ENCODE assay signal across 7 cellular contexts in genomic region chr5:159915913-159916840, GRCh38. TPM values are rescaled to one million over a fixed set of nuclear protein-coding genes. Genes with fewer than 3 reads are reported as not detected.
DNase-seq lines count a peak whose midpoint lies in the region; ATAC-seq, FAIRE-seq and TF ChIP-seq lines count a peak whose summit lies in the region.

TSS of gene ADRA1B (plus strand) at chr5:159916482. CDS start at chr5:159916906, 424 bp downstream.

- no peaks in the 10 kb centered on the region for H3K4me1 Mint-ChIP-seq in T-helper 2 cell treated with Interferon-gamma antibody and Interleukin-4, amounts not matched to agents 5 μg/mL and 100 μg/mL, for 36 hours (ENCODE audit: low read depth)

- H3K4me3 ChIP-seq in brain microvascular endothelial cell (ENCODE audit: low read depth, low read length) (peak within 1 kb of the TSS; percentile 51), spleen (peak within 1 kb of the TSS; percentile 7 to 68 (median 30))

- in situ Hi-C loops in brain microvascular endothelial cell (cut with HindIII; ENCODE audit: low pct_ligation_motif_present, low sequenced_read_pairs): no loop called here

- H3K9me3 ChIP-seq in spleen: no peaks in the 10 kb centered on the region

- no peaks in the 10 kb centered on the region for H3K36me3 ChIP-seq in brain microvascular endothelial cell (replicated peaks)
- H3K36me3 ChIP-seq in spleen: no peaks in the 10 kb centered on the region

- H3K27me3 Mint-ChIP-seq in T-helper 2 cell treated with Interferon-gamma antibody and Interleukin-4, amounts not matched to agents 5 μg/mL and 100 μg/mL, for 36 hours (ENCODE audit: low read depth): peaks cover 47% of the 10 kb centered on the region

- H3K4me1 ChIP-seq in spleen: peaks cover 0 to 40% (median 13%) of the 10 kb centered on the region in 6 donors

- intact Hi-C loops in spleen (cut with DNase I; ENCODE audit: low total_unique reads): loop anchor here (10.0 kb wide), 1 partner anchor 471 kb away; no protein-coding TSS in a partner anchor

- DNase-seq in GM12891 (ENCODE audit: insufficient read length, low spot score): peak; percentile 80
- peak; percentile 26 for DNase-seq in T-helper 2 cell treated with Interferon-gamma antibody and Interleukin-4, amounts not matched to agents 5 μg/mL and 100 μg/mL, for 36 hours (ENCODE audit: low spot score)
- peak; percentile 40 for DNase-seq in brain microvascular endothelial cell
- DNase-seq in iPS-NIHi7 (ENCODE audit: extremely low spot score): peak; percentile 91
- DNase-seq in spleen: peak; percentile 89

- H3K27me3 ChIP-seq in brain microvascular endothelial cell (replicated peaks): no peaks in the 10 kb centered on the region
- H3K27me3 ChIP-seq in spleen (replicated peaks in 1 of 7): peaks cover 0 to 61% (median 21%) of the 10 kb centered on the region in 7 donors

- no peak within 1 kb of the TSS for H3K27ac Mint-ChIP-seq in T-helper 2 cell treated with Interferon-gamma antibody and Interleukin-4, amounts not matched to agents 5 μg/mL and 100 μg/mL, for 36 hours

- no peaks in the 10 kb centered on the region for H3K36me3 Mint-ChIP-seq in T-helper 2 cell treated with Interferon-gamma antibody and Interleukin-4, amounts not matched to agents 5 μg/mL and 100 μg/mL, for 36 hours (ENCODE audit: low read depth)

- ATAC-seq in HG03565 (IDR thresholded peaks at IDR 0.05; ENCODE audit: unreplicated experiment): peak; percentile 41
- no peak for ATAC-seq in GM21423 (IDR thresholded peaks at IDR 0.05; ENCODE audit: unreplicated experiment)

- WGBS in spleen, 5 donors: 2 to 6% (median 2%) methylated on average over 28 to 81 of the region's 81 CpGs

- no peak for TF ChIP-seq POLR2A in GM12891 (IDR thresholded peaks at IDR 0.05; ENCODE audit: low read depth, low read length)
- TF ChIP-seq POLR2A in spleen (IDR thresholded peaks at IDR 0.05): no peak

- H3K27ac ChIP-seq in brain microvascular endothelial cell (no peak within 1 kb of the TSS), spleen (peak within 1 kb of the TSS in 7 of 8 donors; percentile 49 to 83 (median 79))

- TF ChIP-seq CTCF in brain microvascular endothelial cell (IDR thresholded peaks at IDR 0.05; ENCODE audit: low read depth, low read length, missing control alignments): peak; percentile 62
- peak in 9 of 11 experiments; percentile 23 to 72 (median 58) for TF ChIP-seq CTCF in spleen (IDR thresholded peaks at IDR 0.05 in 8 of 11, conservative IDR thresholded peaks at IDR 0.05 in 3 of 11)

- peak; percentile 20 for FAIRE-seq in GM12891 (lab: Jason Lieb, UNC)

- H3K4me3 Mint-ChIP-seq in T-helper 2 cell treated with Interferon-gamma antibody and Interleukin-4, amounts not matched to agents 5 μg/mL and 100 μg/mL, for 36 hours: peak within 1 kb of the TSS; percentile 44

- no peaks in the 10 kb centered on the region for H3K9me3 Mint-ChIP-seq in T-helper 2 cell treated with Interferon-gamma antibody and Interleukin-4, amounts not matched to agents 5 μg/mL and 100 μg/mL, for 36 hours

TF ChIP-seq in GM12891, 5 proteins besides CTCF, POLR2A, EP300 and RAD21:
- TF ChIP-seq SPI1 (IDR thresholded peaks at IDR 0.05; ENCODE audit: low read depth, low read length): no peak
- no peak for TF ChIP-seq PAX5 (IDR thresholded peaks at IDR 0.05; ENCODE audit: insufficient read depth, low read length, severe bottlenecking)
- no peak for TF ChIP-seq POLR2AphosphoS5 (IDR thresholded peaks at IDR 0.05; ENCODE audit: low read depth, low read length)
- no peak for TF ChIP-seq POU2F2 (IDR thresholded peaks at IDR 0.05; ENCODE audit: low read depth, low read length)
- TF ChIP-seq TAF1 (IDR thresholded peaks at IDR 0.05; ENCODE audit: low read depth, low read length): no peak

RNA-seq across cellular contexts. Expression of gene ADRA1B, which starts in this region (rescaled TPM):
- not detected for polyA plus RNA-seq in GM12891 (2012; ENCODE audit: low read depth, missing spikeins)
- 10 to 100 TPM in 5 of 7 donors, 1 to 10 TPM in 2; 6.9 to 39.6 (median 13.8) TPM for total RNA-seq in spleen
- polyA plus RNA-seq in spleen: 1 to 10 TPM in 2 of 3 donors, under 1 TPM in 1; 0.65 to 4.3 (median 1.3) TPM

Comparison
In these comparisons a context has a peak if more than half of its experiments do, and no peak if none do; other contexts are left out.
1. DNase-seq: peak in every context shown above with its lines; median percentile 91 in iPS-NIHi7; 89 in spleen; 80 in GM12891; 40 in brain microvascular endothelial cell; 26 in T-helper 2 cell treated with Interferon-gamma antibody and Interleukin-4, amounts not matched to agents 5 μg/mL and 100 μg/mL, for 36 hours.